ENCODE assay signal across 1 cellular context in genomic region chr6:17226766-17227338, GRCh38.
TF ChIP-seq lines count a peak whose summit lies in the region.

No MANE protein-coding gene starts in this region.

TF ChIP-seq in IMR-90, 13 proteins besides CTCF, POLR2A, EP300 and RAD21 (continued from another document):
- TF ChIP-seq ELK1 (IDR thresholded peaks at IDR 0.05; ENCODE audit: borderline replicate concordance, low read depth, low read length), result no peak
- no peak for TF ChIP-seq MAFK (IDR thresholded peaks at IDR 0.05; ENCODE audit: low read depth, low read length)
- TF ChIP-seq MXI1 (IDR thresholded peaks at IDR 0.05; ENCODE audit: borderline replicate concordance, low read depth, low read length), result no peak
- TF ChIP-seq CEBPB (IDR thresholded peaks at IDR 0.05; ENCODE audit: low read depth, low read length), result no peak
- TF ChIP-seq RFX5 (IDR thresholded peaks at IDR 0.05; ENCODE audit: low read depth, low read length), result no peak
- TF ChIP-seq MAZ (IDR thresholded peaks at IDR 0.05; ENCODE audit: borderline replicate concordance, low read depth, low read length), result no peak
